In genomic region chr2:71215447-71215846, GRCh38 we compare ENCODE assay signal across 18 cellular contexts. TPM values are rescaled to one million over a fixed set of nuclear protein-coding genes. Genes with fewer than 3 reads are reported as not detected.
DNase-seq lines count a peak whose midpoint lies in the region; ATAC-seq, FAIRE-seq and TF ChIP-seq lines count a peak whose summit lies in the region.
"Had no signal": no experiment of that assay in that cellular context is flagged by ENCODE, and none has a peak within 500 bp of the region (broad histone marks: within the 10 kb centered on the region; RNA-seq: fewer than 3 reads in every experiment).

No MANE protein-coding gene starts in this region.

- TF ChIP-seq POLR2A in esophagus squamous epithelium (IDR thresholded peaks at IDR 0.05) = no peak

- H3K27ac ChIP-seq in PC-9 = no peak overlapping the region
- peak overlapping the region; percentile 49 to 88 (median 77) for H3K27ac ChIP-seq in esophagus squamous epithelium
- H3K27ac ChIP-seq: A549 had no signal

- no peak for FAIRE-seq in bronchial epithelial cell (lab: Jason Lieb, UNC)
- FAIRE-seq: A549, GM12892, HepG2, HTR-8/SVneo had no signal

- TF ChIP-seq CTCF in PC-9 (conservative IDR thresholded peaks at IDR 0.05) (no peak), bronchial epithelial cell (IDR thresholded peaks at IDR 0.05; ENCODE audit: insufficient read depth, low read length, severe bottlenecking) (no peak), esophagus squamous epithelium (IDR thresholded peaks at IDR 0.05) (no peak), type B pancreatic cell (conservative IDR thresholded peaks at IDR 0.05) (no peak)

- H3F3A ChIP-seq in PC-9 (ENCODE audit: insufficient read depth, low read depth) = 0 out of 2 replicates have a peak, but pooled peaks cover 3% of the 10 kb centered on the region

- 50 to 56% methylated on average over 3 of the region's 3 CpGs for WGBS in esophagus squamous epithelium, 2 donors

- H3K36me3 ChIP-seq in PC-9 (ENCODE audit: low read depth) (no peaks in the 10 kb centered on the region), bronchial epithelial cell (ENCODE audit: control insufficient read depth, insufficient read depth, low read length) (no peaks in the 10 kb centered on the region), esophagus squamous epithelium (no peaks in the 10 kb centered on the region)

- H3K27me3 Mint-ChIP-seq in type B pancreatic cell = no peaks in the 10 kb centered on the region

- no peaks in the 10 kb centered on the region for H4K20me1 ChIP-seq in PC-9 (ENCODE audit: insufficient read depth)

- ATAC-seq in Right ventricle myocardium superior (ENCODE audit: poor library complexity) (no peak), HG03439 (IDR thresholded peaks at IDR 0.05; ENCODE audit: unreplicated experiment) (no peak)
- ATAC-seq: A549; CD8-positive, alpha-beta T cell; GM23338; HepG2 had no signal

- no TSS peak for BruUV-seq in PC-9 (replicated peaks; lab: Mats Ljungman, UMichigan)

- H3K4me3 ChIP-seq in PC-9 (no peak overlapping the region), bronchial epithelial cell (ENCODE audit: low read depth, low read length) (no peak overlapping the region), esophagus squamous epithelium (no peak overlapping the region)
- H3K4me3 ChIP-seq: A549, GM23338 had no signal

- H3K9me3 Mint-ChIP-seq in type B pancreatic cell = no peaks in the 10 kb centered on the region
- H3K9me3 Mint-ChIP-seq: CD14-positive monocyte; CD8-positive, alpha-beta T cell; GM23338 had no signal

- H3K4me1 Mint-ChIP-seq in type B pancreatic cell (ENCODE audit: unreplicated experiment) = no peaks in the 10 kb centered on the region
- H3K4me1 Mint-ChIP-seq: CD14-positive monocyte, GM23338 had no signal

- no peaks in the 10 kb centered on the region for H3K79me2 ChIP-seq in PC-9 (ENCODE audit: low read depth)

- peak overlapping the region; percentile 51 for H3K4me2 ChIP-seq in PC-9
- H3K4me2 ChIP-seq: A549, GM23338 had no signal

- H3K27me3 ChIP-seq in PC-9 (ENCODE audit: insufficient read depth, low read depth) = no peaks in the 10 kb centered on the region
- no peaks in the 10 kb centered on the region for H3K27me3 ChIP-seq in bronchial epithelial cell (ENCODE audit: control insufficient read depth, insufficient read depth, low read length)
- H3K27me3 ChIP-seq in esophagus squamous epithelium = no peaks in the 10 kb centered on the region

- no peaks in the 10 kb centered on the region for H3K9me2 ChIP-seq in PC-9 (ENCODE audit: insufficient read depth)

- CTCF ChIA-PET in PC-9 (lab: Charles Lee) = no interaction called here

- no peaks in the 10 kb centered on the region for H3K36me3 Mint-ChIP-seq in type B pancreatic cell
- H3K36me3 Mint-ChIP-seq: CD14-positive monocyte; CD8-positive, alpha-beta T cell had no signal

- H3K9me3 ChIP-seq in PC-9 (ENCODE audit: insufficient read depth, low read depth) (no peaks in the 10 kb centered on the region), esophagus squamous epithelium (no peaks in the 10 kb centered on the region)
- H3K9me3 ChIP-seq: A549 had no signal

- peaks cover 22% of the 10 kb centered on the region for H3K4me1 ChIP-seq in PC-9 (replicated peaks; ENCODE audit: insufficient read depth)
- H3K4me1 ChIP-seq in esophagus squamous epithelium = peaks cover 0 to 36% (median 0%) of the 10 kb centered on the region in 3 donors
- H3K4me1 ChIP-seq: A549 had no signal

- DNase-seq in PC-9 (peak in 1 of 2 experiments; percentile 61), bronchial epithelial cell (ENCODE audit: low read depth) (peak; percentile 42), esophagus squamous epithelium (lab: John Stamatoyannopoulos, UW) (no peak), type B pancreatic cell (ENCODE audit: extremely low spot score, unreplicated experiment) (no peak), Right ventricle myocardium superior (no peak), DMS 273 treated with DMSO at 0.1 percent for 48 hours (lab: John Stamatoyannopoulos, UW) (no peak)
- DNase-seq: CD8-positive, alpha-beta T cell; COR-L47; DND-41; GDM1; H7 had no signal

- POLR2A ChIA-PET in PC-9 (lab: Charles Lee; ENCODE audit: unreplicated experiment) = interaction anchor here (0.7 kb wide), 2 partner anchors 116 to 1460 kb away, joined by 3 to 4 read pairs; partner anchors contain the start of gene ZNF638

- H3K4me3 Mint-ChIP-seq in type B pancreatic cell = peak overlapping the region; percentile 74
- H3K4me3 Mint-ChIP-seq: CD14-positive monocyte; CD8-positive, alpha-beta T cell; GM23338 had no signal

- no peak overlapping the region for H2AFZ ChIP-seq in PC-9
- H2AFZ ChIP-seq: GM23338 had no signal

- H3K27ac Mint-ChIP-seq in type B pancreatic cell = peak overlapping the region; percentile 97
- H3K27ac Mint-ChIP-seq: CD14-positive monocyte; CD8-positive, alpha-beta T cell; GM23338 had no signal

- intact Hi-C loops in PC-9 (cut with micrococcal nuclease; ENCODE audit: unreplicated experiment) = no loop called here
- intact Hi-C loops in esophagus squamous epithelium (cut with DNase I) = no loop called here
- intact Hi-C loops in Right ventricle myocardium superior (cut with DNase I) = no loop called here

RNA-seq across cellular contexts. Expression of gene PAIP2B, which starts 11.5 kb away (rescaled TPM):
- total RNA-seq in PC-9 (2021) (5.4 and 6.1 TPM in 2 replicates), bronchial epithelial cell (1.3 and 5.2 TPM in 2 replicates), esophagus squamous epithelium (10 to 100 TPM in 2 of 4 donors, 1 to 10 TPM in 2; 6.5 to 13.9 (median 9.9) TPM), type B pancreatic cell (ENCODE audit: low replicate concordance) (13.7 and 21.5 TPM in 2 replicates), Right ventricle myocardium superior (69.7 TPM)
